Comparison of ENCODE assay signal across 17 cellular contexts in genomic region chr3:187920871-187921270, GRCh38.
DNase-seq lines count a peak whose midpoint lies in the region; ATAC-seq and TF ChIP-seq lines count a peak whose summit lies in the region.
"Had no signal": no experiment of that assay in that cellular context is flagged by ENCODE, and none has a peak within 500 bp of the region (broad histone marks: within the 10 kb centered on the region; RNA-seq: fewer than 3 reads in every experiment).

No MANE protein-coding gene starts in this region.

- DNase-seq in stimulated activated naive CD8-positive, alpha-beta T cell treated with anti-CD3 and anti-CD28 coated beads, Interleukin-15, amount 100 ng/mL, for 72 hours, result no peak
- no peak for DNase-seq in stimulated activated naive CD8-positive, alpha-beta T cell treated with anti-CD3 and anti-CD28 coated beads, Interleukin-15, Interleukin-2, amounts not matched to agents 100 U/mL and 50 U/mL, for 24 hours
- DNase-seq in T-helper 17 cell (no peak), fibroblast of the conjunctiva (ENCODE audit: low read depth) (peak; percentile 10), RWPE1 (ENCODE audit: low spot score) (no peak)
- DNase-seq: activated CD8-positive, alpha-beta memory T cell treated with anti-CD3 and anti-CD28 coated beads for 24 hours; C1 segment of cervical spinal cord; cortex of kidney; NCI-H1694 treated with DMSO at 0.1 percent for 48 hours; NCI-H524; T-helper 9 cell had no signal

- no peak for ATAC-seq in stimulated activated naive CD8-positive, alpha-beta T cell treated with anti-CD3 and anti-CD28 coated beads, Interleukin-15, amount 100 ng/mL, for 72 hours
- ATAC-seq in stimulated activated naive CD8-positive, alpha-beta T cell treated with anti-CD3 and anti-CD28 coated beads, Interleukin-15, Interleukin-2, amounts not matched to agents 100 U/mL and 50 U/mL, for 24 hours, result no peak
- ATAC-seq in T-helper 17 cell (no peak), HG03354 (IDR thresholded peaks at IDR 0.05; ENCODE audit: poor library complexity, severe bottlenecking, unreplicated experiment) (no peak), GM18861 (IDR thresholded peaks at IDR 0.05; ENCODE audit: unreplicated experiment) (no peak), HG02870 (IDR thresholded peaks at IDR 0.05; ENCODE audit: unreplicated experiment) (no peak)
- ATAC-seq: gastrocnemius medialis; stimulated activated effector memory CD8-positive, alpha-beta T cell treated with anti-CD3 and anti-CD28 coated beads, Interleukin-12 subunit alpha, Interleukin-12 subunit beta, amount 100 ng/mL, for 72 hours had no signal

- peak overlapping the region in 1 of 2 donors; percentile 0 for H3K4me3 Mint-ChIP-seq in stimulated activated naive CD8-positive, alpha-beta T cell treated with anti-CD3 and anti-CD28 coated beads, Interleukin-15, amount 100 ng/mL, for 72 hours
- peak overlapping the region; percentile 2 for H3K4me3 Mint-ChIP-seq in T-helper 17 cell
- H3K4me3 Mint-ChIP-seq: stimulated activated effector memory CD8-positive, alpha-beta T cell treated with anti-CD3 and anti-CD28 coated beads, Interleukin-12 subunit alpha, Interleukin-12 subunit beta, amount 100 ng/mL, for 72 hours had no signal

- no peaks in the 10 kb centered on the region for H3K9me3 ChIP-seq in T-helper 17 cell (ENCODE audit: control insufficient read depth, low read length, poor library complexity, severe bottlenecking)
- H3K9me3 ChIP-seq: gastrocnemius medialis had no signal

- POLR2A ChIA-PET in RWPE1 (lab: Yijun Ruan, JAX; ENCODE audit: low non-redundant PET), result no interaction called here

- TF ChIP-seq CTCF in RWPE1 (conservative IDR thresholded peaks at IDR 0.05; ENCODE audit: low read depth), result no peak

- CTCF ChIA-PET in RWPE1 (lab: Yijun Ruan, JAX), result no interaction called here

- no peak overlapping the region for H3K27ac ChIP-seq in RWPE1
- H3K27ac ChIP-seq: KMS-11 had no signal

- H3K27me3 Mint-ChIP-seq in stimulated activated naive CD8-positive, alpha-beta T cell treated with anti-CD3 and anti-CD28 coated beads, Interleukin-15, amount 100 ng/mL, for 72 hours, result no peaks in the 10 kb centered on the region
- H3K27me3 Mint-ChIP-seq in T-helper 17 cell, result peaks cover 6% of the 10 kb centered on the region

- peaks cover 82% of the 10 kb centered on the region for H3K4me1 Mint-ChIP-seq in stimulated activated naive CD8-positive, alpha-beta T cell treated with anti-CD3 and anti-CD28 coated beads, Interleukin-15, amount 100 ng/mL, for 72 hours
- peaks cover 30% of the 10 kb centered on the region for H3K4me1 Mint-ChIP-seq in T-helper 17 cell

- peaks cover 5 to 22% of the 10 kb centered on the region in 2 donors for H3K9me3 Mint-ChIP-seq in stimulated activated naive CD8-positive, alpha-beta T cell treated with anti-CD3 and anti-CD28 coated beads, Interleukin-15, amount 100 ng/mL, for 72 hours
- H3K9me3 Mint-ChIP-seq: stimulated activated effector memory CD8-positive, alpha-beta T cell treated with anti-CD3 and anti-CD28 coated beads, Interleukin-12 subunit alpha, Interleukin-12 subunit beta, amount 100 ng/mL, for 72 hours had no signal

- peak overlapping the region; percentile 4 to 17 for H3K27ac Mint-ChIP-seq in stimulated activated naive CD8-positive, alpha-beta T cell treated with anti-CD3 and anti-CD28 coated beads, Interleukin-15, amount 100 ng/mL, for 72 hours
- peak overlapping the region; percentile 16 for H3K27ac Mint-ChIP-seq in T-helper 17 cell
- H3K27ac Mint-ChIP-seq: stimulated activated effector memory CD8-positive, alpha-beta T cell treated with anti-CD3 and anti-CD28 coated beads, Interleukin-12 subunit alpha, Interleukin-12 subunit beta, amount 100 ng/mL, for 72 hours had no signal

- H3K36me3 Mint-ChIP-seq in T-helper 17 cell (ENCODE audit: low read depth), result no peaks in the 10 kb centered on the region
